8 cellular contexts compared by ENCODE assay signal in genomic region chr13:110705356-110705825, GRCh38. TPM values are rescaled to one million over a fixed set of nuclear protein-coding genes. Genes with fewer than 3 reads are reported as not detected.
DNase-seq lines count a peak whose midpoint lies in the region; ATAC-seq, FAIRE-seq and TF ChIP-seq lines count a peak whose summit lies in the region.

No MANE protein-coding gene starts in this region.

- no peak for TF ChIP-seq POLR2A in endothelial cell of umbilical vein (IDR thresholded peaks at IDR 0.05; ENCODE audit: low read depth, low read length)

- peak overlapping the region; percentile 72 for H3K4me2 ChIP-seq in DOHH2 (ENCODE audit: low read length)
- peak overlapping the region; percentile 80 for H3K4me2 ChIP-seq in PC-3 (ENCODE audit: low read length)
- peak overlapping the region; percentile 98 for H3K4me2 ChIP-seq in endothelial cell of umbilical vein (ENCODE audit: insufficient read depth, low read length)

- no peak for FAIRE-seq in endothelial cell of umbilical vein (lab: Jason Lieb, UNC)

- ATAC-seq in PC-3 (no peak), HG03139 (IDR thresholded peaks at IDR 0.05; ENCODE audit: unreplicated experiment) (no peak)

- H3K27me3 ChIP-seq in DOHH2 (ENCODE audit: control insufficient read depth, low read length): no peaks in the 10 kb centered on the region
- no peaks in the 10 kb centered on the region for H3K27me3 ChIP-seq in PC-3 (ENCODE audit: low read length)
- H3K27me3 ChIP-seq in endothelial cell of umbilical vein (ENCODE audit: control insufficient read depth in 2 of 2, insufficient read depth in 2 of 2, low read length in 2 of 2): no peaks in the 10 kb centered on the region

- H4K20me1 ChIP-seq in DOHH2 (ENCODE audit: control insufficient read depth, insufficient read depth, low read depth, low read length) (no peaks in the 10 kb centered on the region), PC-3 (ENCODE audit: low read length) (no peaks in the 10 kb centered on the region), endothelial cell of umbilical vein (replicated peaks; ENCODE audit: control insufficient read depth, extremely low read depth, insufficient read depth, low read length) (no peaks in the 10 kb centered on the region)

- no peaks in the 10 kb centered on the region for H3K9me1 ChIP-seq in endothelial cell of umbilical vein (replicated peaks; ENCODE audit: control insufficient read depth, extremely low read depth, insufficient read depth, low read length)

- H3K4me1 ChIP-seq in DOHH2 (ENCODE audit: control insufficient read depth, low read length) (peaks cover 44% of the 10 kb centered on the region), PC-3 (ENCODE audit: insufficient read depth, low read length) (peaks cover 22% of the 10 kb centered on the region), endothelial cell of umbilical vein (ENCODE audit: control insufficient read depth, extremely low read depth, insufficient read depth, low read length) (peaks cover 12% of the 10 kb centered on the region)

- peaks cover 11% of the 10 kb centered on the region for H3F3A ChIP-seq in DOHH2 (ENCODE audit: control insufficient read depth, insufficient read depth)
- H3F3A ChIP-seq in PC-3 (ENCODE audit: low read length, unreplicated experiment): no peaks in the 10 kb centered on the region

- H2AFZ ChIP-seq in PC-3 (ENCODE audit: low read length): peak overlapping the region; percentile 62; the same call in 1 of the 2 replicates
- peak overlapping the region; percentile 73 for H2AFZ ChIP-seq in endothelial cell of umbilical vein (ENCODE audit: low read depth, low read length)

- no peaks in the 10 kb centered on the region for H3K9me3 ChIP-seq in DOHH2 (ENCODE audit: control insufficient read depth, insufficient read depth, low read length)
- no peaks in the 10 kb centered on the region for H3K9me3 ChIP-seq in PC-3 (ENCODE audit: low read length)
- no peaks in the 10 kb centered on the region for H3K9me3 ChIP-seq in endothelial cell of umbilical vein (replicated peaks; ENCODE audit: control insufficient read depth, insufficient read depth, low read length)

- H3K36me3 Mint-ChIP-seq in osteocyte (ENCODE audit: unreplicated experiment): peaks cover 7% of the 10 kb centered on the region

- intact Hi-C loops in PC-3 (cut with micrococcal nuclease): no loop called here
- intact Hi-C loops in endothelial cell of umbilical vein (cut with micrococcal nuclease): no loop called here

- POLR2A ChIA-PET in PC-3 (lab: Charles Lee; ENCODE audit: unreplicated experiment) (no interaction called here), endothelial cell of umbilical vein (lab: Charles Lee) (interaction anchor here (2.6 kb wide), 1 partner anchor 10 kb away, joined by 30 read pairs; no protein-coding TSS in a partner anchor)

- peak overlapping the region; percentile 94 for H3K9ac ChIP-seq in PC-3 (ENCODE audit: low read length)
- H3K9ac ChIP-seq in endothelial cell of umbilical vein (replicated peaks; ENCODE audit: extremely low read depth, insufficient read depth, low read length): peak overlapping the region; percentile 77

- H3K4me3 ChIP-seq in DOHH2 (ENCODE audit: low read length) (peak overlapping the region; percentile 93), PC-3 (ENCODE audit: low read length) (peak overlapping the region; percentile 80), endothelial cell of umbilical vein (replicated peaks in 1 of 3; ENCODE audit: insufficient read depth in 1 of 3, low read depth in 1 of 3, low read length in 3 of 3) (peak overlapping the region; percentile 88 to 93 (median 91))

- H3K4me1 Mint-ChIP-seq in osteocyte (ENCODE audit: unreplicated experiment): peaks cover 42% of the 10 kb centered on the region

- TF ChIP-seq CTCF in DOHH2 (IDR thresholded peaks at IDR 0.05; ENCODE audit: low read depth, low read length, poor library complexity, severe bottlenecking): no peak
- no peak for TF ChIP-seq CTCF in PC-3 (conservative IDR thresholded peaks at IDR 0.05; ENCODE audit: low read depth, low read length)
- no peak for TF ChIP-seq CTCF in endothelial cell of umbilical vein (IDR thresholded peaks at IDR 0.05; ENCODE audit: extremely low read depth in 1 of 2, insufficient read depth in 1 of 2, low read depth in 1 of 2, low read length in 2 of 2)
- TF ChIP-seq CTCF in osteocyte (IDR thresholded peaks at IDR 0.05): no peak

- H3K4me3 Mint-ChIP-seq in osteocyte (ENCODE audit: unreplicated experiment): peak overlapping the region; percentile 84

- DNase-seq in PC-3 (no peak), endothelial cell of umbilical vein (ENCODE audit: low read depth, low spot score) (no peak), osteocyte (ENCODE audit: extremely low spot score, unreplicated experiment) (no peak), amniotic stem cell (lab: John Stamatoyannopoulos, UW) (no peak), NCI-H1930 (lab: John Stamatoyannopoulos, UW) (no peak)
- no peak for DNase-seq in effector CD8-positive, alpha-beta T cell (lab: John Stamatoyannopoulos, UW)

- dilution Hi-C loops in endothelial cell of umbilical vein (cut with MboI; ENCODE audit: extremely low pct_ligation_motif_present, low sequenced_read_pairs): no loop called here

- no peaks in the 10 kb centered on the region for H3K9me2 ChIP-seq in DOHH2 (replicated peaks; ENCODE audit: control insufficient read depth, low read length)
- no peaks in the 10 kb centered on the region for H3K9me2 ChIP-seq in PC-3 (replicated peaks; ENCODE audit: low read length)

- TSS peak; percentile 65 for BruUV-seq in PC-3 (replicated peaks; lab: Mats Ljungman, UMichigan)
- no TSS peak for BruUV-seq in endothelial cell of umbilical vein (replicated peaks; lab: Mats Ljungman, UMichigan)

- peak overlapping the region; percentile 82 for H3K27ac Mint-ChIP-seq in osteocyte (ENCODE audit: unreplicated experiment)

- H3K79me2 ChIP-seq in DOHH2 (ENCODE audit: control insufficient read depth, low read length): peaks cover 52% of the 10 kb centered on the region
- peaks cover 47% of the 10 kb centered on the region for H3K79me2 ChIP-seq in PC-3 (ENCODE audit: low read length)
- H3K79me2 ChIP-seq in endothelial cell of umbilical vein (ENCODE audit: control insufficient read depth, insufficient read depth, low read length): peaks cover 19% of the 10 kb centered on the region

- H3K36me3 ChIP-seq in DOHH2 (ENCODE audit: control insufficient read depth, low read length): peaks cover 45% of the 10 kb centered on the region
- peaks cover 13% of the 10 kb centered on the region for H3K36me3 ChIP-seq in PC-3 (ENCODE audit: low read depth, low read length)
- H3K36me3 ChIP-seq in endothelial cell of umbilical vein (ENCODE audit: control insufficient read depth in 2 of 2, extremely low read depth in 1 of 2, insufficient read depth in 2 of 2, low read length in 2 of 2): no peaks in the 10 kb centered on the region

- no peaks in the 10 kb centered on the region for H3K9me3 Mint-ChIP-seq in osteocyte (ENCODE audit: unreplicated experiment)

- H3K27me3 Mint-ChIP-seq in osteocyte (ENCODE audit: unreplicated experiment): no peaks in the 10 kb centered on the region

- CTCF ChIA-PET in PC-3 (lab: Charles Lee): no interaction called here
- CTCF ChIA-PET in endothelial cell of umbilical vein (lab: Charles Lee): interaction anchor here (0.8 kb wide), 1 partner anchor 210 kb away, joined by 3 read pairs; no protein-coding TSS in a partner anchor

- H3K27ac ChIP-seq in DOHH2 (ENCODE audit: low read depth, low read length) (peak overlapping the region; percentile 41), PC-3 (ENCODE audit: low read length) (peak overlapping the region; percentile 58), endothelial cell of umbilical vein (ENCODE audit: insufficient read depth, low read depth, low read length) (peak overlapping the region; percentile 44)

TF ChIP-seq in endothelial cell of umbilical vein, 7 proteins besides CTCF, POLR2A, EP300 and RAD21:
- no peak for TF ChIP-seq JUN (IDR thresholded peaks at IDR 0.05; ENCODE audit: borderline replicate concordance, insufficient read depth, insufficient read length, low read depth)
- no peak for TF ChIP-seq EZH2 (IDR thresholded peaks at IDR 0.05; ENCODE audit: borderline replicate concordance, low read depth, low read length, severe bottlenecking)
- no peak for TF ChIP-seq MYC (IDR thresholded peaks at IDR 0.05; ENCODE audit: low read depth, low read length)
- TF ChIP-seq FOS (IDR thresholded peaks at IDR 0.05; ENCODE audit: borderline replicate concordance, insufficient read depth, low read length): no peak
- TF ChIP-seq POLR2AphosphoS5 (IDR thresholded peaks at IDR 0.05; ENCODE audit: insufficient read depth, low read depth, low read length): no peak
- no peak for TF ChIP-seq GATA2 (IDR thresholded peaks at IDR 0.05; ENCODE audit: insufficient read depth, insufficient read length, low read depth, low read length)
- TF ChIP-seq, protein P1, sequence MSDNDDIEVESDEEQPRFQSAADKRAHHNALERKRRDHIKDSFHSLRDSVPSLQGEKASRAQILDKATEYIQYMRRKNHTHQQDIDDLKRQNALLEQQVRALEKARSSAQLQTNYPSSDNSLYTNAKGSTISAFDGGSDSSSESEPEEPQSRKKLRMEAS (IDR thresholded peaks at IDR 0.05; ENCODE audit: insufficient read depth, insufficient read length): no peak

RNA-seq across cellular contexts. Expression of gene CARS2, which starts 0.5 kb away (rescaled TPM):
- total RNA-seq in PC-3 (2014; rRNA removed): 70.9 and 72.9 TPM in 2 replicates
- total RNA-seq in endothelial cell of umbilical vein: 44.1 and 51.2 TPM in 2 replicates
- 42.0 and 44.5 TPM in 2 replicates for polyA plus RNA-seq in endothelial cell of umbilical vein
- 33.9 and 40.1 TPM in 2 replicates for polyA plus RNA-seq in endothelial cell of umbilical vein (2011; cell fraction: cytosol; rRNA removed)
- 178 and 180 TPM in 2 replicates for polyA plus RNA-seq in endothelial cell of umbilical vein (2011; cell fraction: nucleus; rRNA removed)
- 44.8 and 48.7 TPM in 2 replicates for polyA plus RNA-seq in endothelial cell of umbilical vein (2012)
- 28.4 and 31.1 TPM in 2 replicates for polyA minus RNA-seq in endothelial cell of umbilical vein
- 38.0 TPM for polyA minus RNA-seq in endothelial cell of umbilical vein (2011; cell fraction: cytosol; rRNA and poly(A)+ RNA removed)
- 47.4 and 49.9 TPM in 2 replicates for polyA minus RNA-seq in endothelial cell of umbilical vein (2011; cell fraction: nucleus; rRNA and poly(A)+ RNA removed)
- 57.1 and 62.2 TPM in 2 replicates for total RNA-seq in osteocyte

RNA-seq across cellular contexts. Expression of gene ING1, which starts 8.1 kb away (rescaled TPM):
- 17.9 and 20.8 TPM in 2 replicates for total RNA-seq in PC-3 (2014; rRNA removed)
- 10.3 and 10.4 TPM in 2 replicates for total RNA-seq in endothelial cell of umbilical vein
- polyA plus RNA-seq in endothelial cell of umbilical vein: 10.4 and 10.9 TPM in 2 replicates
- polyA plus RNA-seq in endothelial cell of umbilical vein (2011; cell fraction: cytosol; rRNA removed): 13.7 and 15.1 TPM in 2 replicates
- 10.0 and 13.3 TPM in 2 replicates for polyA plus RNA-seq in endothelial cell of umbilical vein (2011; cell fraction: nucleus; rRNA removed)
- polyA plus RNA-seq in endothelial cell of umbilical vein (2012): 7.7 and 10.8 TPM in 2 replicates
- 6.3 and 11.7 TPM in 2 replicates for polyA minus RNA-seq in endothelial cell of umbilical vein
- 24.3 TPM for polyA minus RNA-seq in endothelial cell of umbilical vein (2011; cell fraction: cytosol; rRNA and poly(A)+ RNA removed)
- polyA minus RNA-seq in endothelial cell of umbilical vein (2011; cell fraction: nucleus; rRNA and poly(A)+ RNA removed): 4.2 and 11.5 TPM in 2 replicates
- 21.8 and 23.2 TPM in 2 replicates for total RNA-seq in osteocyte
